Comparison of ENCODE assay signal across 25 cellular contexts in genomic region chr6:163583558-163583957, GRCh38.
"Had no signal": no experiment of that assay in that cellular context is flagged by ENCODE, and none has a peak within 500 bp of the region (broad histone marks: within the 10 kb centered on the region; RNA-seq: fewer than 3 reads in every experiment).

No MANE protein-coding gene starts in this region.

- ATAC-seq: activated T-helper 17 cell treated with anti-CD3 and anti-CD28 coated beads, Interleukin-2, amount 50 U/mL, for 72 hours; left colon; pancreas; sciatic nerve; SK-N-SH treated with all-trans-retinoic acid at 6 μM for 48 hours; stimulated activated memory B cell treated with anti-CD40 and anti-IgM and Interleukin-4, amounts not matched to agents 10 μg/mL and 1 μg/mL and 100 μg/mL, for 72 hours; T-cell had no signal

- H3K27ac ChIP-seq: adrenal gland, breast epithelium, coronary artery, pancreas, stomach, testis, upper lobe of left lung, WERI-Rb-1 had no signal

- H3K4me3 ChIP-seq: adrenal gland, breast epithelium, coronary artery, heart left ventricle, pancreas, smooth muscle cell, stomach, testis, upper lobe of left lung had no signal

- H3K4me1 ChIP-seq: breast epithelium, pancreas had no signal

- H3K9me3 Mint-ChIP-seq: activated T-cell treated with anti-CD3 and anti-CD28 coated beads, Interleukin-2, amount 50 U/mL, for 24 hours; activated T-helper 17 cell treated with anti-CD3 and anti-CD28 coated beads, Interleukin-2, amount 50 U/mL, for 72 hours; central memory CD8-positive, alpha-beta T cell; T-helper 2 cell treated with Interferon-gamma antibody and Interleukin-4, amounts not matched to agents 5 μg/mL and 100 μg/mL, for 36 hours had no signal

- DNase-seq: activated CD4-positive, alpha-beta T cell treated with anti-CD3 and anti-CD28 coated beads, Interleukin-2, amount 50 U/mL, for 1 hour; activated CD4-positive, CD25-positive, alpha-beta regulatory T cell treated with anti-CD3 and anti-CD28 coated beads, Interleukin-2, amount 50 U/mL, for 72 hours; activated naive CD4-positive, alpha-beta T cell; activated T-cell treated with anti-CD3 and anti-CD28 coated beads, Interleukin-2, amount 50 U/mL, for 24 hours; adrenal gland; left colon; pancreas; stimulated activated CD4-positive, alpha-beta T cell treated with anti-CD3 and anti-CD28 coated beads, Interleukin-15, amount 100 ng/mL, for 24 hours; stomach; T-cell; testis; upper lobe of left lung; WERI-Rb-1 had no signal

- H3K27me3 ChIP-seq: adrenal gland, breast epithelium, heart left ventricle, pancreas, stomach, testis, upper lobe of left lung had no signal

- H3K27me3 Mint-ChIP-seq: activated T-helper 17 cell treated with anti-CD3 and anti-CD28 coated beads, Interleukin-2, amount 50 U/mL, for 72 hours; stimulated activated memory B cell treated with anti-CD40 and anti-IgM and Interleukin-4, amounts not matched to agents 10 μg/mL and 1 μg/mL and 100 μg/mL, for 72 hours had no signal

- H3K36me3 Mint-ChIP-seq: activated naive CD8-positive, alpha-beta T cell; T-cell had no signal

- H3K27ac Mint-ChIP-seq: activated naive CD8-positive, alpha-beta T cell; activated T-cell treated with anti-CD3 and anti-CD28 coated beads, Interleukin-2, amount 50 U/mL, for 24 hours; activated T-helper 17 cell treated with anti-CD3 and anti-CD28 coated beads, Interleukin-2, amount 50 U/mL, for 72 hours; nephron; stimulated activated memory B cell treated with anti-CD40 and anti-IgM and Interleukin-4, amounts not matched to agents 10 μg/mL and 1 μg/mL and 100 μg/mL, for 72 hours; T-cell; T-helper 2 cell treated with Interferon-gamma antibody and Interleukin-4, amounts not matched to agents 5 μg/mL and 100 μg/mL, for 36 hours had no signal

- H3K4me3 Mint-ChIP-seq: activated naive CD8-positive, alpha-beta T cell; activated T-cell treated with anti-CD3 and anti-CD28 coated beads, Interleukin-2, amount 50 U/mL, for 24 hours; activated T-helper 17 cell treated with anti-CD3 and anti-CD28 coated beads, Interleukin-2, amount 50 U/mL, for 72 hours; central memory CD8-positive, alpha-beta T cell; nephron; stimulated activated memory B cell treated with anti-CD40 and anti-IgM and Interleukin-4, amounts not matched to agents 10 μg/mL and 1 μg/mL and 100 μg/mL, for 72 hours; T-cell; T-helper 2 cell treated with Interferon-gamma antibody and Interleukin-4, amounts not matched to agents 5 μg/mL and 100 μg/mL, for 36 hours had no signal

- H3K4me1 Mint-ChIP-seq: activated T-helper 17 cell treated with anti-CD3 and anti-CD28 coated beads, Interleukin-2, amount 50 U/mL, for 72 hours; central memory CD8-positive, alpha-beta T cell; stimulated activated memory B cell treated with anti-CD40 and anti-IgM and Interleukin-4, amounts not matched to agents 10 μg/mL and 1 μg/mL and 100 μg/mL, for 72 hours had no signal

- H3K9me3 ChIP-seq: adrenal gland, breast epithelium, heart left ventricle, pancreas, stomach, testis, upper lobe of left lung had no signal

- H3K4me2 ChIP-seq: smooth muscle cell had no signal

- H3K36me3 ChIP-seq: adrenal gland, breast epithelium, heart left ventricle, pancreas, stomach, upper lobe of left lung, WERI-Rb-1 had no signal
